12 cellular contexts compared by ENCODE assay signal in the genomic region with DNA sequence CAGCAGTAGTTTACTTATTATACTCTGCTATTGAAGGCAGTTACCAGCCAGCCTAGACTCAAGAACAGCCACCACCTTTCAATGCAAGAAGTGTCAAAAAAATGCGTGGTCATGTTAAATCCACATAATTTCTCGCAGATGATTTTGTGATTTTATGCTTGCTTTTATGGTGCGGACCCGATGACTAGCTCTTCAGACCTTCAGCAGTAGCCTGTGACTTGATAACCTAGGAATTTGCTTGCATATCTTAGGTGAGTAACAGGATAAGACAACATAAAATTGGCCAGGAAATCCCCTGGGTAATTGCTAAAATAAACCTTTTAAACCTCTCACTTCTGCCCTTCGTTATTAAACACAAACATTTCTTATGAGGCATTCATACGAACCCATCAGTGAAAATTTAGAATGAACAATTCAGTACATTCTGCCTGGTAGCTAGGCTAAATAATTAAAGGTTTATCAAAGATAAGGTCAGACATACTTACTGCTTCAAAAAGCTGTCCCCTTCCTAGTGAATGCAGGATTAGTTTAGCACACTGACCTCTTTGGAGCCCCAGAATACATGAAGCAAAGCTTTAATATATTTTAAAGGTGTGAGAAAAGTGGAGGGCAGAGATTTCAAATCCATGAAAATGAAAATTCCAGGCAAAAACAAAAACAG.
DNase-seq lines count a peak whose midpoint lies in the region; ATAC-seq and FAIRE-seq lines count a peak whose summit lies in the region.
"Had no signal": no experiment of that assay in that cellular context is flagged by ENCODE, and none has a peak within 500 bp of the region (broad histone marks: within the 10 kb centered on the region; RNA-seq: fewer than 3 reads in every experiment).

No MANE protein-coding gene starts in this region.

- peak; percentile 73 for DNase-seq in AG20443 (ENCODE audit: low spot score)
- DNase-seq in M059J (ENCODE audit: low read depth): peak; percentile 93
- peak; percentile 72 for DNase-seq in dermis blood vessel endothelial cell
- DNase-seq in myocyte (ENCODE audit: low read depth): peak; percentile 62
- no peak for DNase-seq in activated CD8-positive, alpha-beta memory T cell treated with anti-CD3 and anti-CD28 coated beads, Interleukin-2, amount 50 U/mL, for 48 hours
- no peak for DNase-seq in stimulated activated CD4-positive, alpha-beta T cell treated with anti-CD3 and anti-CD28 coated beads, Interleukin-4, amount 100 ng/mL, for 1 hour
- no peak for DNase-seq in frontal cortex (ENCODE audit: low spot score in 2 of 2)
- DNase-seq: activated T-cell treated with anti-CD3 and anti-CD28 coated beads for 4 hours, COR-L47, natural killer cell, NCI-H1092 had no signal

- no peak for ATAC-seq in GM18858 (IDR thresholded peaks at IDR 0.05; ENCODE audit: unreplicated experiment)
- ATAC-seq: natural killer cell had no signal

- FAIRE-seq in frontal cortex (lab: Jason Lieb, UNC): no peak

Comparison
In these comparisons a context has a peak if more than half of its experiments do, and no peak if none do; other contexts are left out.
1. DNase-seq: peak in AG20443 (single experiment), M059J (single experiment), dermis blood vessel endothelial cell (single experiment) and myocyte (single experiment); none in activated CD8-positive, alpha-beta memory T cell treated with anti-CD3 and anti-CD28 coated beads, Interleukin-2, amount 50 U/mL, for 48 hours (single experiment), stimulated activated CD4-positive, alpha-beta T cell treated with anti-CD3 and anti-CD28 coated beads, Interleukin-4, amount 100 ng/mL, for 1 hour (single experiment) and frontal cortex (0 of 2).